Comparison of ENCODE assay signal across 8 cellular contexts in genomic region chr10:122504551-122504950, GRCh38. TPM values are rescaled to one million over a fixed set of nuclear protein-coding genes. Genes with fewer than 3 reads are reported as not detected.
DNase-seq lines count a peak whose midpoint lies in the region; ATAC-seq and TF ChIP-seq lines count a peak whose summit lies in the region.

No MANE protein-coding gene starts in this region.

- H2BK12ac ChIP-seq in neuronal stem cell (ENCODE audit: low read length), result no peak overlapping the region

- H4K91ac ChIP-seq in neuronal stem cell (ENCODE audit: low read depth, low read length, poor library complexity), result no peak overlapping the region

- no peaks in the 10 kb centered on the region for H3K9me3 ChIP-seq in neuronal stem cell (replicated peaks in 1 of 2; ENCODE audit: control insufficient read depth in 2 of 2, insufficient read depth in 1 of 2, low read depth in 1 of 2, low read length in 2 of 2)

- peak overlapping the region; percentile 67 for H3K14ac ChIP-seq in neuronal stem cell (ENCODE audit: low read length)

- WGBS in neuronal stem cell (ENCODE audit: extremely low coverage in 2 of 2, insufficient read length in 2 of 2, insufficient replicate concordance in 1 of 2), 2 donors, result no CpG with 5 or more reads among the region's 7 CpGs

- no peak for TF ChIP-seq CTCF in epithelial cell of proximal tubule (conservative IDR thresholded peaks at IDR 0.05; ENCODE audit: low read depth, low read length)

- peak overlapping the region; percentile 5 for H3K18ac ChIP-seq in neuronal stem cell (ENCODE audit: low read length)

- no peak overlapping the region for H3K4me2 ChIP-seq in neuronal stem cell (ENCODE audit: insufficient read depth, low read length, poor library complexity, severe bottlenecking)

- no peak overlapping the region for H4K8ac ChIP-seq in neuronal stem cell (ENCODE audit: low read depth, low read length)

- H3K4me3 ChIP-seq in epithelial cell of proximal tubule (ENCODE audit: low read depth, low read length) (no peak overlapping the region), neuronal stem cell (ENCODE audit: low read length in 2 of 2) (peak overlapping the region in 1 of 2 donors; percentile 32)

- H3K27ac ChIP-seq in neuronal stem cell (replicated peaks; ENCODE audit: low read length), result no peak overlapping the region

- H3K27me3 ChIP-seq in neuronal stem cell (ENCODE audit: control insufficient read depth in 3 of 3, insufficient read depth in 3 of 3, low read depth in 1 of 3, low read length in 3 of 3), result no peaks in the 10 kb centered on the region

- no peak overlapping the region for H2BK15ac ChIP-seq in neuronal stem cell (ENCODE audit: low read length)

- no peak overlapping the region for H2BK5ac ChIP-seq in neuronal stem cell (ENCODE audit: low read length)

- no peak overlapping the region for H3K4ac ChIP-seq in neuronal stem cell (ENCODE audit: low read length)

- no peaks in the 10 kb centered on the region for H3K4me1 ChIP-seq in neuronal stem cell (ENCODE audit: control insufficient read depth in 2 of 2, insufficient read depth in 1 of 2, low read depth in 1 of 2, low read length in 2 of 2)

- H2BK120ac ChIP-seq in neuronal stem cell (ENCODE audit: low read depth, low read length), result no peak overlapping the region

- no peaks in the 10 kb centered on the region for H3K79me1 ChIP-seq in neuronal stem cell (ENCODE audit: low read depth, low read length)

- peak; percentile 11 to 93 (median 80) for DNase-seq in C1 segment of cervical spinal cord (lab: John Stamatoyannopoulos, UW)
- peak; percentile 82 to 89 for DNase-seq in NCI-H446 (lab: John Stamatoyannopoulos, UW)
- DNase-seq in epithelial cell of proximal tubule (ENCODE audit: low read depth), result peak; percentile 7
- no peak for DNase-seq in neuronal stem cell (ENCODE audit: low spot score)
- DNase-seq in NCI-H82 (lab: John Stamatoyannopoulos, UW), result no peak
- no peak for DNase-seq in NCI-H128 (lab: John Stamatoyannopoulos, UW; ENCODE audit: unreplicated experiment)

- peak overlapping the region; percentile 82 for H2AK5ac ChIP-seq in neuronal stem cell (ENCODE audit: low read depth, low read length)

- H3K23ac ChIP-seq in neuronal stem cell (ENCODE audit: low read depth, low read length, poor library complexity), result peak overlapping the region; percentile 61

- ATAC-seq in HG02938 (IDR thresholded peaks at IDR 0.05; ENCODE audit: unreplicated experiment) (no peak), HG03135 (IDR thresholded peaks at IDR 0.05; ENCODE audit: unreplicated experiment) (no peak)

- peak overlapping the region; percentile 15 for H3K9ac ChIP-seq in neuronal stem cell (ENCODE audit: low read depth, low read length, poor library complexity)

- H3K36me3 ChIP-seq in neuronal stem cell (replicated peaks in 1 of 2; ENCODE audit: control insufficient read depth in 2 of 2, insufficient read depth in 2 of 2, low read length in 2 of 2), result no peaks in the 10 kb centered on the region

- H2AFZ ChIP-seq in neuronal stem cell (ENCODE audit: low read length), result no peak overlapping the region

RNA-seq across cellular contexts. Expression of gene HTRA1, which starts 43.2 kb away (rescaled TPM):
- 19.8 and 35.7 TPM in 2 replicates for total RNA-seq in epithelial cell of proximal tubule
- polyA plus RNA-seq in neuronal stem cell (2013, experiment 1 of 2), result 9.0 TPM
- polyA plus RNA-seq in neuronal stem cell (2013, experiment 2 of 2), result 8.8 TPM

RNA-seq across cellular contexts. Expression of gene ARMS2, which starts 50.1 kb away (rescaled TPM):
- total RNA-seq in epithelial cell of proximal tubule, result not detected in 2 replicates
- polyA plus RNA-seq in neuronal stem cell (2013, experiment 1 of 2), result not detected
- polyA plus RNA-seq in neuronal stem cell (2013, experiment 2 of 2), result not detected

RNA-seq across cellular contexts. Expression of gene DMBT1, which starts 56.0 kb away (rescaled TPM):
- total RNA-seq in epithelial cell of proximal tubule, result not detected in 2 replicates
- polyA plus RNA-seq in neuronal stem cell (2013, experiment 1 of 2), result not detected
- not detected for polyA plus RNA-seq in neuronal stem cell (2013, experiment 2 of 2)

Comparison
In these comparisons a context has a peak if more than half of its experiments do, and no peak if none do; other contexts are left out.
1. DNase-seq: peak in C1 segment of cervical spinal cord (14 of 14), NCI-H446 (2 of 2) and epithelial cell of proximal tubule (single experiment); none in neuronal stem cell (single experiment), NCI-H82 (single experiment) and NCI-H128 (single experiment).